17 cellular contexts compared by ENCODE assay signal in the genomic region with DNA sequence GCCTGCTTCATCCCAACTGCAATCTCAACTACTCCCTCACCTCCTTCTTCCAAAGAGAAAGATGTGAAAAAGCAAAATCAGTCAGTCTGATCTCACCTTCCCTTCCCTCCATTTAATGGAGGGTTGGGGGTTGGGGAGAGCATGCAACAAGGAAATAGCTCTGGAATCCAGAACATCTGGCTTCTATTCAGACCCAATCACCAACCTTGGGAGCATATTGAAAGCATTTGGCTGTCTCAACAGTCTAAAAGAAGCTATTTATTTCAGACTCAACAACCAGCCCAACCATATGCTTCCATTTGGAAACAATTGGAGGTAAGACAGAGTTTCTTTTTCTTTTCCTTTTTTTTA.
A peak's percentile ranks its signal among the peaks of the same experiment; 100 is the strongest.
DNase-seq lines count a peak whose midpoint lies in the region; ATAC-seq and TF ChIP-seq lines count a peak whose summit lies in the region.
"Had no signal": no experiment of that assay in that cellular context is flagged by ENCODE, and none has a peak within 500 bp of the region (broad histone marks: within the 10 kb centered on the region; RNA-seq: fewer than 3 reads in every experiment).

No MANE protein-coding gene starts in this region.

- in situ Hi-C loops in astrocyte of the spinal cord (cut with HindIII; ENCODE audit: low sequenced_read_pairs) = no loop called here

- H3K4me1 ChIP-seq in heart right ventricle (peaks cover 0 to 25% (median 19%) of the 10 kb centered on the region in 9 donors), right atrium auricular region (peaks cover 0 to 13% of the 10 kb centered on the region in 2 donors)
- H3K4me1 ChIP-seq: A549, gastrocnemius medialis had no signal

- H3K27me3 ChIP-seq in heart right ventricle (no peaks in the 10 kb centered on the region), right atrium auricular region (no peaks in the 10 kb centered on the region)
- H3K27me3 ChIP-seq: gastrocnemius medialis had no signal

- intact Hi-C loops in heart right ventricle (cut with DNase I) (no loop called here), lower leg skin (cut with DNase I; ENCODE audit: low total_unique reads) (no loop called here)

- H3K9me3 ChIP-seq in heart right ventricle = no peaks in the 10 kb centered on the region
- no peaks in the 10 kb centered on the region for H3K9me3 ChIP-seq in right atrium auricular region
- H3K9me3 ChIP-seq: A549, gastrocnemius medialis had no signal

- DNase-seq in heart right ventricle (no peak), right atrium auricular region (ENCODE audit: low spot score) (no peak), astrocyte of the spinal cord (ENCODE audit: low read depth, low spot score) (peak; percentile 51), iPS-NIHi7 (ENCODE audit: extremely low spot score) (peak; percentile 26), lower leg skin (ENCODE audit: low spot score in 2 of 2) (no peak), NCI-H526 treated with DMSO at 0.1 percent for 48 hours (lab: John Stamatoyannopoulos, UW) (no peak), KG1 (lab: John Stamatoyannopoulos, UW) (no peak)
- DNase-seq: activated CD8-positive, alpha-beta T cell treated with anti-CD3 and anti-CD28 coated beads for 36 hours; activated gamma-delta T cell; effector CD4-positive, alpha-beta T cell; gastrocnemius medialis; NCI-H226; stimulated activated CD4-positive, alpha-beta T cell treated with anti-CD3 and anti-CD28 coated beads, Interleukin-4, amount 100 ng/mL, for 1 hour; trophoblast cell had no signal

- no peaks in the 10 kb centered on the region for H3K36me3 ChIP-seq in heart right ventricle
- H3K36me3 ChIP-seq in right atrium auricular region = no peaks in the 10 kb centered on the region
- H3K36me3 ChIP-seq: gastrocnemius medialis had no signal

- ATAC-seq in heart right ventricle = peak in 6 of 8 donors; percentile 22 to 87 (median 37)
- ATAC-seq in HG03565 (IDR thresholded peaks at IDR 0.05; ENCODE audit: unreplicated experiment) = no peak
- ATAC-seq: A549; activated CD8-positive, alpha-beta T cell treated with anti-CD3 and anti-CD28 coated beads for 36 hours; gastrocnemius medialis; K562 had no signal

- no peak overlapping the region for H3K4me3 ChIP-seq in heart right ventricle
- H3K4me3 ChIP-seq in right atrium auricular region = no peak overlapping the region
- H3K4me3 ChIP-seq in astrocyte of the spinal cord (ENCODE audit: low read depth, low read length) = no peak overlapping the region
- H3K4me3 ChIP-seq in lower leg skin (ENCODE audit: low read depth, poor library complexity, severe bottlenecking) = no peak overlapping the region
- H3K4me3 ChIP-seq: A549, gastrocnemius medialis, K562 had no signal

- H3K27ac ChIP-seq in heart right ventricle = peak overlapping the region in 6 of 10 donors; percentile 3 to 63 (median 48)
- H3K27ac ChIP-seq in right atrium auricular region = no peak overlapping the region
- H3K27ac ChIP-seq: A549, gastrocnemius medialis had no signal

- no peak for TF ChIP-seq POLR2A in lower leg skin (IDR thresholded peaks at IDR 0.05)

- TF ChIP-seq CTCF in heart right ventricle (IDR thresholded peaks at IDR 0.05) (no peak), right atrium auricular region (IDR thresholded peaks at IDR 0.05) (no peak), astrocyte of the spinal cord (IDR thresholded peaks at IDR 0.05; ENCODE audit: low read depth, low read length) (no peak), lower leg skin (IDR thresholded peaks at IDR 0.05) (no peak)

Comparison
In these comparisons a context has a peak if more than half of its experiments do, and no peak if none do; other contexts are left out.
1. H3K27ac ChIP-seq: peak in heart right ventricle (6 of 10); none in right atrium auricular region (0 of 2).
2. DNase-seq: peak in astrocyte of the spinal cord (single experiment) and iPS-NIHi7 (single experiment); none in heart right ventricle (0 of 2), right atrium auricular region (single experiment), lower leg skin (0 of 2), NCI-H526 treated with DMSO at 0.1 percent for 48 hours (single experiment) and KG1 (single experiment).